ENCODE assay signal across 17 cellular contexts in genomic region chr5:176371621-176372539, GRCh38. TPM values are rescaled to one million over a fixed set of nuclear protein-coding genes. Genes with fewer than 3 reads are reported as not detected.
DNase-seq lines count a peak whose midpoint lies in the region; ATAC-seq and TF ChIP-seq lines count a peak whose summit lies in the region.
"Had no signal": no experiment of that assay in that cellular context is flagged by ENCODE, and none has a peak within 500 bp of the region (broad histone marks: within the 10 kb centered on the region; RNA-seq: fewer than 3 reads in every experiment).

No MANE protein-coding gene starts in this region.

- H4K12ac ChIP-seq in trophoblast cell (ENCODE audit: low read depth, low read length) = no peak overlapping the region

- H3K27me3 ChIP-seq in heart left ventricle (no peaks in the 10 kb centered on the region), trophoblast cell (ENCODE audit: insufficient read depth, low read length) (no peaks in the 10 kb centered on the region)
- H3K27me3 ChIP-seq: esophagus squamous epithelium, SJCRH30, upper lobe of left lung had no signal

- intact Hi-C loops in heart left ventricle (cut with DNase I) = no loop called here
- intact Hi-C loops in Right ventricle myocardium inferior (cut with DNase I) = no loop called here

- ATAC-seq in heart left ventricle (peak; percentile 16 to 52 (median 50)), Right ventricle myocardium inferior (no peak), GM19467 (IDR thresholded peaks at IDR 0.05; ENCODE audit: unreplicated experiment) (no peak), GM19395 (IDR thresholded peaks at IDR 0.05; ENCODE audit: unreplicated experiment) (no peak), GM21737 (IDR thresholded peaks at IDR 0.05; ENCODE audit: unreplicated experiment) (no peak)
- ATAC-seq: CD8-positive, alpha-beta T cell had no signal

- H2BK12ac ChIP-seq in trophoblast cell (ENCODE audit: low read length) = no peak overlapping the region

- no peaks in the 10 kb centered on the region for H3K79me2 ChIP-seq in trophoblast cell (ENCODE audit: control insufficient read depth, insufficient read depth, low read length, poor library complexity)

- no peak overlapping the region for H2AFZ ChIP-seq in trophoblast cell (ENCODE audit: insufficient read depth, low read length, poor library complexity)

- H2AK5ac ChIP-seq in trophoblast cell (ENCODE audit: low read length) = no peak overlapping the region

- no peaks in the 10 kb centered on the region for H3K9me3 ChIP-seq in heart left ventricle
- no peaks in the 10 kb centered on the region for H3K9me3 ChIP-seq in trophoblast cell (ENCODE audit: insufficient read depth, low read depth, low read length)
- H3K9me3 ChIP-seq: esophagus squamous epithelium, SJCRH30, upper lobe of left lung had no signal

- H3K4me1 ChIP-seq in heart left ventricle (peaks cover 0 to 36% (median 20%) of the 10 kb centered on the region in 12 donors), trophoblast cell (ENCODE audit: control insufficient read depth in 1 of 2, insufficient read depth in 2 of 2, low read length in 2 of 2) (no peaks in the 10 kb centered on the region)
- H3K4me1 ChIP-seq: SJCRH30 had no signal

- H3K36me3 ChIP-seq in heart left ventricle = peaks cover 0 to 52% (median 27%) of the 10 kb centered on the region in 9 donors
- H3K36me3 ChIP-seq in trophoblast cell (ENCODE audit: control insufficient read depth in 1 of 2, insufficient read depth in 2 of 2, low read length in 2 of 2) = peaks cover 4 to 7% of the 10 kb centered on the region in 2 experiments
- H3K36me3 ChIP-seq: SJCRH30 had no signal

- H3K23ac ChIP-seq in trophoblast cell (ENCODE audit: low read length) = no peak overlapping the region

- H4K8ac ChIP-seq in trophoblast cell (ENCODE audit: low read depth, low read length) = no peak overlapping the region

- H3K9ac ChIP-seq in trophoblast cell (ENCODE audit: low read length) = no peak overlapping the region

- H3K79me1 ChIP-seq in trophoblast cell (ENCODE audit: low read length) = no peaks in the 10 kb centered on the region

- no peak overlapping the region for H3K4ac ChIP-seq in trophoblast cell (ENCODE audit: low read depth, low read length)

- no peak overlapping the region for H2BK5ac ChIP-seq in trophoblast cell (ENCODE audit: low read depth, low read length, poor library complexity)

- no peak overlapping the region for H3K14ac ChIP-seq in trophoblast cell (ENCODE audit: low read length)

- DNase-seq in heart left ventricle = no peak
- no peak for DNase-seq in Right ventricle myocardium inferior (ENCODE audit: missing footprints)
- DNase-seq in fibroblast of pulmonary artery (ENCODE audit: low read depth) = peak; percentile 10
- peak; percentile 90 to 94 for DNase-seq in trophoblast cell
- no peak for DNase-seq in central memory CD4-positive, alpha-beta T cell
- DNase-seq: activated CD4-positive, alpha-beta T cell treated with anti-CD3 and anti-CD28 coated beads for 4 hours; CD8-positive, alpha-beta T cell; esophagus squamous epithelium; Karpas-422; midbrain; SJCRH30; stimulated activated CD4-positive, alpha-beta T cell treated with anti-CD3 and anti-CD28 coated beads, Interleukin-4, amount 100 ng/mL, for 24 hours had no signal

- TF ChIP-seq CTCF in heart left ventricle (IDR thresholded peaks at IDR 0.05) (no peak), fibroblast of pulmonary artery (IDR thresholded peaks at IDR 0.05; ENCODE audit: low read length, missing control alignments) (no peak)

- no peak overlapping the region for H2BK120ac ChIP-seq in trophoblast cell (ENCODE audit: insufficient read depth, low read length, poor library complexity)

- 87 to 92% (median 89%) methylated on average over 13 of the region's 13 CpGs for WGBS in heart left ventricle, 4 donors
- WGBS in trophoblast cell (ENCODE audit: extremely low coverage, insufficient coverage, insufficient read length) = no CpG with 5 or more reads among the region's 13 CpGs

- H3K27ac ChIP-seq in heart left ventricle (peak overlapping the region; percentile 19 to 83 (median 57)), trophoblast cell (ENCODE audit: low read depth, low read length) (no peak overlapping the region)
- H3K27ac ChIP-seq: esophagus squamous epithelium, SJCRH30 had no signal

- no peak for TF ChIP-seq POLR2A in heart left ventricle (IDR thresholded peaks at IDR 0.05)

- H3K18ac ChIP-seq in trophoblast cell (ENCODE audit: low read length) = no peak overlapping the region

- H4K91ac ChIP-seq in trophoblast cell (ENCODE audit: low read depth, low read length) = no peak overlapping the region

- H3K4me3 ChIP-seq in heart left ventricle (no peak overlapping the region), fibroblast of pulmonary artery (replicated peaks; ENCODE audit: low read depth, low read length) (no peak overlapping the region), trophoblast cell (ENCODE audit: low read depth, low read length) (no peak overlapping the region)
- H3K4me3 ChIP-seq: esophagus squamous epithelium, SJCRH30, upper lobe of left lung had no signal

- H3K4me2 ChIP-seq in trophoblast cell (ENCODE audit: low read length) = no peak overlapping the region

RNA-seq across cellular contexts. Expression of gene ARL10, which starts 6.6 kb away (rescaled TPM):
- total RNA-seq in heart left ventricle (1 to 10 TPM; 2.9 to 8.1 (median 5.4) TPM), Right ventricle myocardium inferior (5.4 TPM)
- 1 to 10 TPM; 1.5 to 4.8 TPM for polyA plus RNA-seq in heart left ventricle
- polyA plus RNA-seq in trophoblast cell (2013) = 3.0 and 3.7 TPM in 2 replicates
- total RNA-seq: NCI-H460 had no signal

RNA-seq across cellular contexts. Expression of gene KIAA1191, which starts 10.3 kb away (rescaled TPM):
- total RNA-seq in heart left ventricle = 100 to 1,000 TPM in 5 of 9 donors, 10 to 100 TPM in 4; 68.4 to 143 (median 104) TPM
- polyA plus RNA-seq in heart left ventricle = 10 to 100 TPM; 42.8 to 61.8 TPM
- total RNA-seq in Right ventricle myocardium inferior = 76.0 TPM
- 60.9 and 62.1 TPM in 2 replicates for polyA plus RNA-seq in trophoblast cell (2013)

RNA-seq across cellular contexts. Expression of gene NOP16, which starts 16.5 kb away (rescaled TPM):
- 10 to 100 TPM in 8 of 9 donors, 1 to 10 TPM in 1; 9.3 to 33.9 (median 15.8) TPM for total RNA-seq in heart left ventricle
- polyA plus RNA-seq in heart left ventricle = 10 to 100 TPM; 33.4 to 83.4 TPM
- 22.6 TPM for total RNA-seq in Right ventricle myocardium inferior
- polyA plus RNA-seq in trophoblast cell (2013) = 27.9 and 28.9 TPM in 2 replicates

RNA-seq across cellular contexts. Expression of gene HIGD2A, which starts 16.7 kb away (rescaled TPM):
- 100 to 1,000 TPM; 177 to 318 (median 218) TPM for total RNA-seq in heart left ventricle
- polyA plus RNA-seq in heart left ventricle = 100 to 1,000 TPM; 229 to 454 TPM
- 218 TPM for total RNA-seq in Right ventricle myocardium inferior
- 172 and 175 TPM in 2 replicates for polyA plus RNA-seq in trophoblast cell (2013)

RNA-seq across cellular contexts. Expression of gene CLTB, which starts 44.5 kb away (rescaled TPM):
- total RNA-seq in heart left ventricle (100 to 1,000 TPM; 185 to 401 (median 231) TPM), Right ventricle myocardium inferior (217 TPM)
- polyA plus RNA-seq in heart left ventricle = 100 to 1,000 TPM; 461 to 464 TPM
- polyA plus RNA-seq in trophoblast cell (2013) = 128 and 137 TPM in 2 replicates

Comparison
In these comparisons a context has a peak if more than half of its experiments do, and no peak if none do; other contexts are left out.
1. ATAC-seq: peak in heart left ventricle (4 of 4); none in Right ventricle myocardium inferior (single experiment), GM19467 (single experiment), GM19395 (single experiment) and GM21737 (single experiment).
2. DNase-seq: peak in fibroblast of pulmonary artery (single experiment) and trophoblast cell (2 of 2); none in heart left ventricle (0 of 5), Right ventricle myocardium inferior (single experiment) and central memory CD4-positive, alpha-beta T cell (single experiment).